Comparison of ENCODE assay signal across 8 cellular contexts in genomic region chr19:34255546-34255945, GRCh38. TPM values are rescaled to one million over a fixed set of nuclear protein-coding genes. Genes with fewer than 3 reads are reported as not detected.
DNase-seq lines count a peak whose midpoint lies in the region; ATAC-seq and TF ChIP-seq lines count a peak whose summit lies in the region.

No MANE protein-coding gene starts in this region.

- H3K36me3 ChIP-seq in H7 (replicated peaks; ENCODE audit: control insufficient read depth, insufficient read depth, low read length) = no peaks in the 10 kb centered on the region
- H3K36me3 ChIP-seq in skeletal muscle satellite cell (ENCODE audit: insufficient read depth, low read length) = peaks cover 3% of the 10 kb centered on the region

- intact Hi-C loops in right cardiac atrium (cut with DNase I) = no loop called here

- 42% methylated on average over 9 of the region's 9 CpGs for WGBS in right cardiac atrium

- H3K9me3 ChIP-seq in right cardiac atrium (ENCODE audit: control insufficient read depth, low read length) (no peaks in the 10 kb centered on the region), skeletal muscle satellite cell (replicated peaks; ENCODE audit: low read length) (no peaks in the 10 kb centered on the region)

- H3K4me2 ChIP-seq in skeletal muscle satellite cell (ENCODE audit: low read length) = peak overlapping the region; percentile 84

- no peak for ATAC-seq in right cardiac atrium

- no peak for DNase-seq in H7
- DNase-seq in right cardiac atrium = no peak
- DNase-seq in DMS153 (lab: John Stamatoyannopoulos, UW) = no peak
- no peak for DNase-seq in GOT3 (lab: John Stamatoyannopoulos, UW)
- DNase-seq in NOMO-1 (lab: John Stamatoyannopoulos, UW; ENCODE audit: unreplicated experiment in 2 of 2) = no peak
- no peak for DNase-seq in OCI-M2 (lab: John Stamatoyannopoulos, UW; ENCODE audit: unreplicated experiment)

- H3K27me3 ChIP-seq in H7 (ENCODE audit: control insufficient read depth, insufficient read depth, low read length) = no peaks in the 10 kb centered on the region
- no peaks in the 10 kb centered on the region for H3K27me3 ChIP-seq in right cardiac atrium (ENCODE audit: control insufficient read depth, insufficient read depth)
- H3K27me3 ChIP-seq in skeletal muscle satellite cell (ENCODE audit: control insufficient read depth, insufficient read depth, low read length) = no peaks in the 10 kb centered on the region

- peak overlapping the region; percentile 93 for H3K9ac ChIP-seq in skeletal muscle satellite cell (ENCODE audit: low read depth, low read length)

- no peak for TF ChIP-seq CTCF in WI38 (IDR thresholded peaks at IDR 0.05; ENCODE audit: low read depth, low read length)

- H3K4me3 ChIP-seq in H7 (ENCODE audit: insufficient read depth, low read depth, low read length) (peak overlapping the region; percentile 69), WI38 (ENCODE audit: low read depth, low read length) (peak overlapping the region; percentile 77), right cardiac atrium (ENCODE audit: low read length) (peak overlapping the region; percentile 89), skeletal muscle satellite cell (ENCODE audit: low read length) (peak overlapping the region; percentile 79)

- H3K4me1 ChIP-seq in right cardiac atrium (ENCODE audit: control insufficient read depth, insufficient read depth, low read length) = no peaks in the 10 kb centered on the region
- H3K4me1 ChIP-seq in skeletal muscle satellite cell (ENCODE audit: control insufficient read depth, insufficient read depth, low read length) = peaks cover 18% of the 10 kb centered on the region

- no peak overlapping the region for H3K27ac ChIP-seq in right cardiac atrium (ENCODE audit: low read length)

RNA-seq across cellular contexts. Expression of gene GARRE1, which starts 1.2 kb away (rescaled TPM):
- total RNA-seq in H7 (2014; rRNA removed; shearing (Covaris generic)) = 13.5 and 17.1 TPM in 2 replicates
- 10 to 100 TPM; 21.1 to 22.7 (median 22.2) TPM for total RNA-seq in right cardiac atrium
- polyA plus RNA-seq in right cardiac atrium = 10.6 TPM
- 4.4 and 5.6 TPM in 2 replicates for total RNA-seq in skeletal muscle satellite cell (2012; rRNA removed)
